17 cellular contexts compared by ENCODE assay signal in genomic region chr12:78674311-78675085, GRCh38.
DNase-seq lines count a peak whose midpoint lies in the region; ATAC-seq and TF ChIP-seq lines count a peak whose summit lies in the region.
"Had no signal": no experiment of that assay in that cellular context is flagged by ENCODE, and none has a peak within 500 bp of the region (broad histone marks: within the 10 kb centered on the region; RNA-seq: fewer than 3 reads in every experiment).

No MANE protein-coding gene starts in this region.

- no peak overlapping the region for H3K4me3 Mint-ChIP-seq in activated CD4-positive, alpha-beta T cell treated with anti-CD3 and anti-CD28 coated beads for 36 hours
- H3K4me3 Mint-ChIP-seq: endodermal cell had no signal

- ATAC-seq in GM21390 (IDR thresholded peaks at IDR 0.05; ENCODE audit: unreplicated experiment) = no peak
- no peak for ATAC-seq in activated CD4-positive, alpha-beta T cell treated with anti-CD3 and anti-CD28 coated beads for 36 hours
- ATAC-seq: body of pancreas, pancreas had no signal

- H3K79me2 ChIP-seq in ACC112 (ENCODE audit: control insufficient read depth, insufficient read depth, low read length, unreplicated experiment) = no peaks in the 10 kb centered on the region

- no peaks in the 10 kb centered on the region for H3K27me3 Mint-ChIP-seq in activated CD4-positive, alpha-beta T cell treated with anti-CD3 and anti-CD28 coated beads for 36 hours

- no peaks in the 10 kb centered on the region for H3K4me1 Mint-ChIP-seq in activated CD4-positive, alpha-beta T cell treated with anti-CD3 and anti-CD28 coated beads for 36 hours

- intact Hi-C loops in activated CD4-positive, alpha-beta T cell treated with anti-CD3 and anti-CD28 coated beads for 36 hours (cut with DNase I, micrococcal nuclease) = no loop called here

- H3K4me3 ChIP-seq in ACC112 (ENCODE audit: low read depth, low read length) = no peak overlapping the region
- H3K4me3 ChIP-seq in fibroblast of the aortic adventitia (ENCODE audit: low read depth, low read length) = no peak overlapping the region
- H3K4me3 ChIP-seq: body of pancreas, pancreas had no signal

- CTCF ChIA-PET in activated CD4-positive, alpha-beta T cell treated with anti-CD3 and anti-CD28 coated beads for 36 hours (lab: Charles Lee) = no interaction called here

- no peaks in the 10 kb centered on the region for H3K27me3 ChIP-seq in ACC112 (ENCODE audit: insufficient read depth, low read length)
- H3K27me3 ChIP-seq: BE2C, body of pancreas, pancreas had no signal

- H3K27ac Mint-ChIP-seq in activated CD4-positive, alpha-beta T cell treated with anti-CD3 and anti-CD28 coated beads for 36 hours = no peak overlapping the region
- H3K27ac Mint-ChIP-seq: endodermal cell had no signal

- POLR2A ChIA-PET in activated CD4-positive, alpha-beta T cell treated with anti-CD3 and anti-CD28 coated beads for 36 hours (lab: Charles Lee) = no interaction called here

- no peaks in the 10 kb centered on the region for H3K36me3 ChIP-seq in ACC112 (ENCODE audit: insufficient read depth, low read length)
- H3K36me3 ChIP-seq: BE2C, pancreas had no signal

- no peak for TF ChIP-seq CTCF in fibroblast of the aortic adventitia (IDR thresholded peaks at IDR 0.05; ENCODE audit: insufficient read depth, low read length)

- H3K27ac ChIP-seq in ACC112 (ENCODE audit: low read depth, low read length) = no peak overlapping the region
- H3K27ac ChIP-seq: body of pancreas, pancreas had no signal

- no peaks in the 10 kb centered on the region for H3K4me1 ChIP-seq in ACC112 (ENCODE audit: control insufficient read depth, insufficient read depth, low read length, unreplicated experiment)
- H3K4me1 ChIP-seq: body of pancreas, pancreas had no signal

- H3K36me3 Mint-ChIP-seq in activated CD4-positive, alpha-beta T cell treated with anti-CD3 and anti-CD28 coated beads for 36 hours (ENCODE audit: low read depth) = no peaks in the 10 kb centered on the region

- H2AFZ ChIP-seq in ACC112 (ENCODE audit: low read length, unreplicated experiment) = peak overlapping the region; percentile 30

- peaks cover 3% of the 10 kb centered on the region for H3K9me3 Mint-ChIP-seq in activated CD4-positive, alpha-beta T cell treated with anti-CD3 and anti-CD28 coated beads for 36 hours (ENCODE audit: low read depth)
- H3K9me3 Mint-ChIP-seq: endodermal cell had no signal

- in situ Hi-C loops in KBM-7 (cut with MboI; ENCODE audit: low pct_unique_long_range_greater_than_20kb, low sequenced_read_pairs) = no loop called here

- peak; percentile 6 for DNase-seq in GM03348 (ENCODE audit: low spot score)
- DNase-seq in RKO (ENCODE audit: low spot score) = peak; percentile 19
- DNase-seq in fibroblast of the aortic adventitia (ENCODE audit: low read depth) = peak; percentile 17
- no peak for DNase-seq in KBM-7
- DNase-seq in activated CD8-positive, alpha-beta memory T cell treated with anti-CD3 and anti-CD28 coated beads for 24 hours = no peak
- DNase-seq in activated CD4-positive, alpha-beta T cell treated with anti-CD3 and anti-CD28 coated beads for 36 hours = no peak
- DNase-seq: activated effector memory CD4-positive, alpha-beta T cell treated with anti-CD3 and anti-CD28 coated beads, Interleukin-2, amount 50 U/mL, for 16 hours; BE2C; body of pancreas; DMS79; endodermal cell; NCI-H1048; NK-92 treated with Interleukin-12 subunit alpha and Interleukin-12 subunit beta, amount 100 ng/mL, for 24 hours; pancreas; SIG-M5 had no signal

Comparison
In these comparisons a context has a peak if more than half of its experiments do, and no peak if none do; other contexts are left out.
1. DNase-seq: peak in GM03348 (single experiment), RKO (single experiment) and fibroblast of the aortic adventitia (single experiment); none in KBM-7 (single experiment), activated CD8-positive, alpha-beta memory T cell treated with anti-CD3 and anti-CD28 coated beads for 24 hours (single experiment) and activated CD4-positive, alpha-beta T cell treated with anti-CD3 and anti-CD28 coated beads for 36 hours (single experiment).